ENCODE assay signal across 8 cellular contexts in genomic region chr2:183079335-183079775, GRCh38. TPM values are rescaled to one million over a fixed set of nuclear protein-coding genes. Genes with fewer than 3 reads are reported as not detected.
DNase-seq lines count a peak whose midpoint lies in the region; ATAC-seq and TF ChIP-seq lines count a peak whose summit lies in the region.

No MANE protein-coding gene starts in this region.

- H3K27ac Mint-ChIP-seq in CD4-positive, alpha-beta T cell = peak overlapping the region; percentile 64
- peak overlapping the region; percentile 87 for H3K27ac Mint-ChIP-seq in osteocyte (ENCODE audit: unreplicated experiment)

- no peak overlapping the region for H3K27ac ChIP-seq in CD4-positive, alpha-beta T cell (ENCODE audit: low read depth, low read length)
- peak overlapping the region; percentile 81 to 87 for H3K27ac ChIP-seq in esophagus (ENCODE audit: low read depth in 2 of 2, low read length in 1 of 2)

- DNase-seq in CD4-positive, alpha-beta T cell = no peak
- DNase-seq in RKO (ENCODE audit: low spot score) = peak; percentile 54
- DNase-seq in osteocyte (ENCODE audit: extremely low spot score, unreplicated experiment) = no peak
- no peak for DNase-seq in ACHN
- DNase-seq in NCI-H1105 treated with DMSO at 0.1 percent for 48 hours (lab: John Stamatoyannopoulos, UW) = no peak

- H3K27me3 Mint-ChIP-seq in CD4-positive, alpha-beta T cell = no peaks in the 10 kb centered on the region
- peaks cover 3% of the 10 kb centered on the region for H3K27me3 Mint-ChIP-seq in osteocyte (ENCODE audit: unreplicated experiment)

- POLR2A ChIA-PET in CD4-positive, alpha-beta T cell (lab: Charles Lee) = interaction anchor here (0.9 to 3.7 kb wide), 4 partner anchors 9 to 45 kb away, joined by 3 to 21 read pairs (median 4); partner anchors contain the start of gene NUP35

- peaks cover 10% of the 10 kb centered on the region for H3K36me3 Mint-ChIP-seq in CD4-positive, alpha-beta T cell (ENCODE audit: low read depth)
- no peaks in the 10 kb centered on the region for H3K36me3 Mint-ChIP-seq in osteocyte (ENCODE audit: unreplicated experiment)

- H3K4me1 Mint-ChIP-seq in CD4-positive, alpha-beta T cell (ENCODE audit: low read depth) = peaks cover 13% of the 10 kb centered on the region
- H3K4me1 Mint-ChIP-seq in osteocyte (ENCODE audit: unreplicated experiment) = peaks cover 9% of the 10 kb centered on the region

- no peaks in the 10 kb centered on the region for H3K9me3 Mint-ChIP-seq in CD4-positive, alpha-beta T cell
- H3K9me3 Mint-ChIP-seq in osteocyte (ENCODE audit: unreplicated experiment) = no peaks in the 10 kb centered on the region

- no peaks in the 10 kb centered on the region for H3K4me1 ChIP-seq in esophagus (ENCODE audit: control insufficient read depth in 2 of 2, insufficient read depth in 2 of 2, low read length in 1 of 2)

- CTCF ChIA-PET in CD4-positive, alpha-beta T cell (lab: Charles Lee) = interaction anchor here (1.0 kb wide), 1 partner anchor 42 kb away, joined by 3 read pairs; no protein-coding TSS in a partner anchor

- no peaks in the 10 kb centered on the region for H3K36me3 ChIP-seq in esophagus (ENCODE audit: control insufficient read depth in 2 of 2, insufficient read depth in 2 of 2, low read length in 1 of 2)

- H3K9me3 ChIP-seq in CD4-positive, alpha-beta T cell (ENCODE audit: control insufficient read depth, low read length) = no peaks in the 10 kb centered on the region
- H3K9me3 ChIP-seq in esophagus (ENCODE audit: control insufficient read depth in 2 of 2, insufficient read depth in 1 of 2, low read depth in 1 of 2, low read length in 1 of 2) = no peaks in the 10 kb centered on the region

- 19 to 30% methylated on average over 8 of the region's 8 CpGs for WGBS in esophagus, 2 donors

- intact Hi-C loops in CD4-positive, alpha-beta T cell (cut with DNase I, micrococcal nuclease) = loop anchor here in 1 of 2 experiments (5.0 kb wide), 1 partner anchor 43 kb away; the partner anchor contains the start of gene NUP35

- peak; percentile 9 for ATAC-seq in CD4-positive, alpha-beta T cell (ENCODE audit: poor library complexity)
- peak; percentile 14 for ATAC-seq in GM21447 (IDR thresholded peaks at IDR 0.05; ENCODE audit: unreplicated experiment)
- no peak for ATAC-seq in HG03521 (IDR thresholded peaks at IDR 0.05; ENCODE audit: unreplicated experiment)

- H3K4me3 Mint-ChIP-seq in CD4-positive, alpha-beta T cell = peak overlapping the region; percentile 93
- peak overlapping the region; percentile 89 for H3K4me3 Mint-ChIP-seq in osteocyte (ENCODE audit: unreplicated experiment)

- H3K4me3 ChIP-seq in esophagus (ENCODE audit: low read depth in 1 of 2, low read length in 2 of 2) = peak overlapping the region; percentile 50 to 79

- no peaks in the 10 kb centered on the region for H3K27me3 ChIP-seq in CD4-positive, alpha-beta T cell (ENCODE audit: control insufficient read depth, insufficient read depth, low read length)
- no peaks in the 10 kb centered on the region for H3K27me3 ChIP-seq in esophagus (ENCODE audit: control insufficient read depth in 1 of 2, insufficient read depth in 2 of 2, low read length in 2 of 2)

- in situ Hi-C loops in ACHN (cut with HindIII; ENCODE audit: low pct_ligation_motif_present, low pct_unique_long_range_greater_than_20kb, low sequenced_read_pairs) = no loop called here

- TF ChIP-seq CTCF in CD4-positive, alpha-beta T cell (IDR thresholded peaks at IDR 0.05) = no peak
- no peak for TF ChIP-seq CTCF in osteocyte (IDR thresholded peaks at IDR 0.05)

RNA-seq across cellular contexts. Expression of gene DUSP19, which starts 0.8 kb away (rescaled TPM):
- under 1 TPM; 0.14 to 0.50 TPM for total RNA-seq in CD4-positive, alpha-beta T cell
- under 1 TPM; 0.40 to 0.55 TPM for polyA plus RNA-seq in esophagus
- 3.9 and 4.7 TPM in 2 replicates for total RNA-seq in osteocyte

RNA-seq across cellular contexts. Expression of gene NCKAP1, which starts 41.1 kb away (rescaled TPM):
- 1 to 10 TPM; 2.4 to 2.5 TPM for total RNA-seq in CD4-positive, alpha-beta T cell
- polyA plus RNA-seq in esophagus = 10 to 100 TPM; 46.7 to 82.0 TPM
- total RNA-seq in osteocyte = 157 and 165 TPM in 2 replicates

RNA-seq across cellular contexts. Expression of gene NUP35, which starts 44.9 kb away (rescaled TPM):
- total RNA-seq in CD4-positive, alpha-beta T cell = 10 to 100 TPM; 12.5 to 13.1 TPM
- polyA plus RNA-seq in esophagus = 10 to 100 TPM in 1 of 2 donors, 1 to 10 TPM in 1; 4.4 to 10.2 TPM
- total RNA-seq in osteocyte = 10.6 and 12.6 TPM in 2 replicates

Comparison
In these comparisons a context has a peak if more than half of its experiments do, and no peak if none do; other contexts are left out.
1. RNA of gene NCKAP1, which starts 41.1 kb away (total RNA-seq): 157 to 165 TPM in osteocyte; 2.4 to 2.5 TPM in CD4-positive, alpha-beta T cell; every median in the first group is over 10 times any median in the second.